ENCODE assay signal across 2 cellular contexts in the genomic region with DNA sequence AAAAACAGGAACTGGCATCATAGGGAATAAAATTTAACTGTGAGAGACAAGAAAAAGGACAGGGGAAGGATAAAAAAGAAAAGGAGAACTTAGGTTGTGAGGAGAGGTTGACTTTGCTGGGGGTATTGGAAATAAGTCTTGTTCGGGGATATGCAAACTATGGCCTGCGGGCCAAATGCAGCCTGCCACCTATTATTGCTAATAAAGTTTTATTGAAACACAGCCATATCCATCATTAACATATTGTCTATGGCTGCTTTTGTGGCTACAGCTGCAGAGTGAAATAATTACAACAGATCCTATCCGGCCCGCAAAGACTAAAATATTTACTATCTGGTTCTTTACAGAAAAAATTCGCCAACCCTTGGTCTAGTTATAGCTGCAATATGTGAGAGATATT.
TF ChIP-seq lines count a peak whose summit lies in the region.

No MANE protein-coding gene starts in this region.

TF ChIP-seq in HepG2, 621 proteins besides CTCF, POLR2A, EP300 and RAD21:
- TF ChIP-seq, protein P1, sequence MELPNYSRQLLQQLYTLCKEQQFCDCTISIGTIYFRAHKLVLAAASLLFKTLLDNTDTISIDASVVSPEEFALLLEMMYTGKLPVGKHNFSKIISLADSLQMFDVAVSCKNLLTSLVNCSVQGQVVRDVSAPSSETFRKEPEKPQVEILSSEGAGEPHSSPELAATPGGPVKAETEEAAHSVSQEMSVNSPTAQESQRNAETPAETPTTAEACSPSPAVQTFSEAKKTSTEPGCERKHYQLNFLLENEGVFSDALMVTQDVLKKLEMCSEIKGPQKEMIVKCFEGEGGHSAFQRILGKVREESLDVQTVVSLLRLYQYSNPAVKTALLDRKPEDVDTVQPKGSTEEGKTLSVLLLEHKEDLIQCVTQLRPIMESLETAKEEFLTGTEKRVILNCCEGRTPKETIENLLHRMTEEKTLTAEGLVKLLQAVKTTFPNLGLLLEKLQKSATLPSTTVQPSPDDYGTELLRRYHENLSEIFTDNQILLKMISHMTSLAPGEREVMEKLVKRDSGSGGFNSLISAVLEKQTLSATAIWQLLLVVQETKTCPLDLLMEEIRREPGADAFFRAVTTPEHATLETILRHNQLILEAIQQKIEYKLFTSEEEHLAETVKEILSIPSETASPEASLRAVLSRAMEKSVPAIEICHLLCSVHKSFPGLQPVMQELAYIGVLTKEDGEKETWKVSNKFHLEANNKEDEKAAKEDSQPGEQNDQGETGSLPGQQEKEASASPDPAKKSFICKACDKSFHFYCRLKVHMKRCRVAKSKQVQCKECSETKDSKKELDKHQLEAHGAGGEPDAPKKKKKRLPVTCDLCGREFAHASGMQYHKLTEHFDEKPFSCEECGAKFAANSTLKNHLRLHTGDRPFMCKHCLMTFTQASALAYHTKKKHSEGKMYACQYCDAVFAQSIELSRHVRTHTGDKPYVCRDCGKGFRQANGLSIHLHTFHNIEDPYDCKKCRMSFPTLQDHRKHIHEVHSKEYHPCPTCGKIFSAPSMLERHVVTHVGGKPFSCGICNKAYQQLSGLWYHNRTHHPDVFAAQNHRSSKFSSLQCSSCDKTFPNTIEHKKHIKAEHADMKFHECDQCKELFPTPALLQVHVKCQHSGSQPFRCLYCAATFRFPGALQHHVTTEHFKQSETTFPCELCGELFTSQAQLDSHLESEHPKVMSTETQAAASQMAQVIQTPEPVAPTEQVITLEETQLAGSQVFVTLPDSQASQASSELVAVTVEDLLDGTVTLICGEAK (IDR thresholded peaks at IDR 0.05): no peak
- TF ChIP-seq, protein P1 (CRISPR knock-in tag; IDR thresholded peaks at IDR 0.05): peak; percentile 45; the same call in 1 of the 2 replicates
- no peak for TF ChIP-seq ZNF44 (CRISPR knock-in tag; IDR thresholded peaks at IDR 0.05)

TF ChIP-seq in K562, 482 proteins besides CTCF, POLR2A, EP300 and RAD21 (continues in another document):
- TF ChIP-seq ZNF57 (CRISPR knock-in tag; IDR thresholded peaks at IDR 0.05): no peak
- TF ChIP-seq, protein P2, sequence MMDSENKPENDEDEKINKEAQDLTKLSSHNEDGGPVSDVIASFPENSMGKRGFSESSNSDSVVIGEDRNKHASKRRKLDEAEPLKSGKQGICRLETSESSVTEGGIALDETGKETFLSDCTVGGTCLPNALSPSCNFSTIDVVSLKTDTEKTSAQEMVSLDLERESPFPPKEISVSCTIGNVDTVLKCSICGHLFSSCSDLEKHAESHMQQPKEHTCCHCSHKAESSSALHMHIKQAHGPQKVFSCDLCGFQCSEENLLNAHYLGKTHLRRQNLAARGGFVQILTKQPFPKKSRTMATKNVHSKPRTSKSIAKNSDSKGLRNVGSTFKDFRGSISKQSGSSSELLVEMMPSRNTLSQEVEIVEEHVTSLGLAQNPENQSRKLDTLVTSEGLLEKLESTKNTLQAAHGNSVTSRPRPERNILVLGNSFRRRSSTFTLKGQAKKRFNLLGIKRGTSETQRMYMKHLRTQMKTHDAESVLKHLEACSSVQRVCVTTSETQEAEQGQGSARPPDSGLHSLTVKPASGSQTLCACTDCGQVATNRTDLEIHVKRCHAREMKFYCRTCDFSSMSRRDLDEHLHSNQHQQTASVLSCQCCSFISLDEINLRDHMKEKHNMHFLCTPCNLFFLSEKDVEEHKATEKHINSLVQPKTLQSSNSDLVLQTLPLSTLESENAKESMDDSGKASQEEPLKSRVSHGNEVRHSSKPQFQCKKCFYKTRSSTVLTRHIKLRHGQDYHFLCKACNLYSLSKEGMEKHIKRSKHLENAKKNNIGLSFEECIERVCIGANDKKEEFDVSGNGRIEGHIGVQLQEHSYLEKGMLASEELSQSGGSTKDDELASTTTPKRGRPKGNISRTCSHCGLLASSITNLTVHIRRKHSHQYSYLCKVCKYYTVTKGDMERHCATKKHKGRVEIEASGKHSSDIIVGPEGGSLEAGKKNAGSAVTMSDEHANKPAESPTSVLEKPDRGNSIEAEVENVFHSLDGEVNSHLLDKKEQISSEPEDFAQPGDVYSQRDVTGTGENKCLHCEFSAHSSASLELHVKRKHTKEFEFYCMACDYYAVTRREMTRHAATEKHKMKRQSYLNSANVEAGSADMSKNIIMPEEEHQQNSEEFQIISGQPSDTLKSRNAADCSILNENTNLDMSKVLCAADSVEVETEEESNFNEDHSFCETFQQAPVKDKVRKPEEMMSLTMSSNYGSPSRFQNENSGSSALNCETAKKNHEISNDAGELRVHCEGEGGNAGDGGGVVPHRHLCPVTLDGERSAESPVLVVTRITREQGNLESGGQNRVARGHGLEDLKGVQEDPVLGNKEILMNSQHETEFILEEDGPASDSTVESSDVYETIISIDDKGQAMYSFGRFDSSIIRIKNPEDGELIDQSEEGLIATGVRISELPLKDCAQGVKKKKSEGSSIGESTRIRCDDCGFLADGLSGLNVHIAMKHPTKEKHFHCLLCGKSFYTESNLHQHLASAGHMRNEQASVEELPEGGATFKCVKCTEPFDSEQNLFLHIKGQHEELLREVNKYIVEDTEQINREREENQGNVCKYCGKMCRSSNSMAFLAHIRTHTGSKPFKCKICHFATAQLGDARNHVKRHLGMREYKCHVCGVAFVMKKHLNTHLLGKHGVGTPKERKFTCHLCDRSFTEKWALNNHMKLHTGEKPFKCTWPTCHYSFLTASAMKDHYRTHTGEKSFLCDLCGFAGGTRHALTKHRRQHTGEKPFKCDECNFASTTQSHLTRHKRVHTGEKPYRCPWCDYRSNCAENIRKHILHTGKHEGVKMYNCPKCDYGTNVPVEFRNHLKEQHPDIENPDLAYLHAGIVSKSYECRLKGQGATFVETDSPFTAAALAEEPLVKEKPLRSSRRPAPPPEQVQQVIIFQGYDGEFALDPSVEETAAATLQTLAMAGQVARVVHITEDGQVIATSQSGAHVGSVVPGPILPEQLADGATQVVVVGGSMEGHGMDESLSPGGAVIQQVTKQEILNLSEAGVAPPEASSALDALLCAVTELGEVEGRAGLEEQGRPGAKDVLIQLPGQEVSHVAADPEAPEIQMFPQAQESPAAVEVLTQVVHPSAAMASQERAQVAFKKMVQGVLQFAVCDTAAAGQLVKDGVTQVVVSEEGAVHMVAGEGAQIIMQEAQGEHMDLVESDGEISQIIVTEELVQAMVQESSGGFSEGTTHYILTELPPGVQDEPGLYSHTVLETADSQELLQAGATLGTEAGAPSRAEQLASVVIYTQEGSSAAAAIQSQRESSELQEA (IDR thresholded peaks at IDR 0.05; ENCODE audit: low read depth): no peak
- TF ChIP-seq, protein P1 (IDR thresholded peaks at IDR 0.05): peak; percentile 94
- TF ChIP-seq, protein P1 (CRISPR knock-in tag; IDR thresholded peaks at IDR 0.05): peak; percentile 96
- TF ChIP-seq ZNF253 (CRISPR knock-in tag; conservative IDR thresholded peaks at IDR 0.05): no peak
- TF ChIP-seq, protein P3, sequence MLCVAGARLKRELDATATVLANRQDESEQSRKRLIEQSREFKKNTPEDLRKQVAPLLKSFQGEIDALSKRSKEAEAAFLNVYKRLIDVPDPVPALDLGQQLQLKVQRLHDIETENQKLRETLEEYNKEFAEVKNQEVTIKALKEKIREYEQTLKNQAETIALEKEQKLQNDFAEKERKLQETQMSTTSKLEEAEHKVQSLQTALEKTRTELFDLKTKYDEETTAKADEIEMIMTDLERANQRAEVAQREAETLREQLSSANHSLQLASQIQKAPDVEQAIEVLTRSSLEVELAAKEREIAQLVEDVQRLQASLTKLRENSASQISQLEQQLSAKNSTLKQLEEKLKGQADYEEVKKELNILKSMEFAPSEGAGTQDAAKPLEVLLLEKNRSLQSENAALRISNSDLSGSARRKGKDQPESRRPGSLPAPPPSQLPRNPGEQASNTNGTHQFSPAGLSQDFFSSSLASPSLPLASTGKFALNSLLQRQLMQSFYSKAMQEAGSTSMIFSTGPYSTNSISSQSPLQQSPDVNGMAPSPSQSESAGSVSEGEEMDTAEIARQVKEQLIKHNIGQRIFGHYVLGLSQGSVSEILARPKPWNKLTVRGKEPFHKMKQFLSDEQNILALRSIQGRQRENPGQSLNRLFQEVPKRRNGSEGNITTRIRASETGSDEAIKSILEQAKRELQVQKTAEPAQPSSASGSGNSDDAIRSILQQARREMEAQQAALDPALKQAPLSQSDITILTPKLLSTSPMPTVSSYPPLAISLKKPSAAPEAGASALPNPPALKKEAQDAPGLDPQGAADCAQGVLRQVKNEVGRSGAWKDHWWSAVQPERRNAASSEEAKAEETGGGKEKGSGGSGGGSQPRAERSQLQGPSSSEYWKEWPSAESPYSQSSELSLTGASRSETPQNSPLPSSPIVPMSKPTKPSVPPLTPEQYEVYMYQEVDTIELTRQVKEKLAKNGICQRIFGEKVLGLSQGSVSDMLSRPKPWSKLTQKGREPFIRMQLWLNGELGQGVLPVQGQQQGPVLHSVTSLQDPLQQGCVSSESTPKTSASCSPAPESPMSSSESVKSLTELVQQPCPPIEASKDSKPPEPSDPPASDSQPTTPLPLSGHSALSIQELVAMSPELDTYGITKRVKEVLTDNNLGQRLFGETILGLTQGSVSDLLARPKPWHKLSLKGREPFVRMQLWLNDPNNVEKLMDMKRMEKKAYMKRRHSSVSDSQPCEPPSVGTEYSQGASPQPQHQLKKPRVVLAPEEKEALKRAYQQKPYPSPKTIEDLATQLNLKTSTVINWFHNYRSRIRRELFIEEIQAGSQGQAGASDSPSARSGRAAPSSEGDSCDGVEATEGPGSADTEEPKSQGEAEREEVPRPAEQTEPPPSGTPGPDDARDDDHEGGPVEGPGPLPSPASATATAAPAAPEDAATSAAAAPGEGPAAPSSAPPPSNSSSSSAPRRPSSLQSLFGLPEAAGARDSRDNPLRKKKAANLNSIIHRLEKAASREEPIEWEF (CRISPR knock-in tag; IDR thresholded peaks at IDR 0.05): no peak
- TF ChIP-seq MTA1 (IDR thresholded peaks at IDR 0.05; ENCODE audit: borderline replicate concordance): no peak
